ENCODE assay signal across 11 cellular contexts in the genomic region with DNA sequence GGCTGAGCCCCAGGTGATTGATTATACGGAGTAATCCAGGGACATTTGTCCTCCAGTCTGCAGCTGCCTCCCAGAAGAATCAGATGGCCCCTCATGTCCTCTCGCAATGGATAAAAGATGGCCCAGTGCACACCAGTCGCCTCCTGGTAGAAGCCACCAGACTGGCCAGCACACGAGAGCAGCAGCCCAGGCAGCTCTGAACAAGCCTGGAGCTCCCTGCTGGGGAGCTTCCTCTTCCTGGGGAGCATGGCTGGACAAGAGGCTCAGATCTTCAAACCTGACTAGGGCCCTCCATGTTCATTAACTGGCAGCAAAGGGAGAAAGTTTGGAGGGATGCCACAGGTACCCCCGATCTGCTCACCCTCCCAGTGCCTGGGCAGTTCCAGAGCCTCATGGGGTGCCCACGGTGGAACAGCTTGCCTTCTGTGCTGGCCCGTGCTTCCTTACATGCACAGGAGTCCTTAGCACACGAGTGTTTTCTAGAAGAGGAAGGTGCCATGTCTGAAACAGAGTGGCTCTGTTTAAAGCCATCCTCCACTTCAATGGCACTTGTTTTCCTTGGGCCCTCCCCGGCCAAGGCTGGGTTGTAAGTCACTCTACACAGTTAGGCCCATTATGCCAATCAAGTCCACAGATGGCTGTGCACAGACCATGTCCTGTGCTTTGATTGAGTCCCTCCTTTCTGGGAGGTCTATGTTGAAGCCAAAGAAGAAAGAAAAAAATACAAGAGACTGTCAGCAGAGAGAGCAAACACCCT.
DNase-seq lines count a peak whose midpoint lies in the region; ATAC-seq, FAIRE-seq and TF ChIP-seq lines count a peak whose summit lies in the region.
"Had no signal": no experiment of that assay in that cellular context is flagged by ENCODE, and none has a peak within 500 bp of the region (broad histone marks: within the 10 kb centered on the region; RNA-seq: fewer than 3 reads in every experiment).

No MANE protein-coding gene starts in this region.

- intact Hi-C loops in Right ventricle myocardium superior (cut with DNase I) (no loop called here), heart right ventricle (cut with DNase I) (loop anchor here in 1 of 10 donors (10.0 kb wide), 1 partner anchor 426 kb away; no protein-coding TSS in a partner anchor), kidney (cut with DNase I) (no loop called here), upper lobe of right lung (cut with DNase I) (no loop called here)

- 91 to 95% methylated on average over 9 of the region's 9 CpGs for WGBS in heart right ventricle, 2 donors
- 57% methylated on average over 2 of the region's 9 CpGs; no CpG with 5 or more reads in 1 of the 2 donors for WGBS in gastroesophageal sphincter (ENCODE audit: low coverage in 1 of 2), 2 donors

- no peak for ATAC-seq in Right ventricle myocardium superior (ENCODE audit: poor library complexity)
- ATAC-seq in heart right ventricle: no peak
- no peak for ATAC-seq in upper lobe of right lung
- ATAC-seq in HG02973 (IDR thresholded peaks at IDR 0.05; ENCODE audit: unreplicated experiment): no peak
- ATAC-seq in naive thymus-derived CD8-positive, alpha-beta T cell: no peak
- ATAC-seq in gastroesophageal sphincter: no peak

- H3K27me3 Mint-ChIP-seq in naive thymus-derived CD8-positive, alpha-beta T cell: no peaks in the 10 kb centered on the region

- peak overlapping the region in 3 of 10 donors; percentile 10 to 74 (median 31) for H3K27ac ChIP-seq in heart right ventricle
- peak overlapping the region; percentile 56 for H3K27ac ChIP-seq in RWPE1
- no peak overlapping the region for H3K27ac ChIP-seq in kidney (ENCODE audit: low read depth in 2 of 2, low read length in 2 of 2)
- peak overlapping the region; percentile 42 for H3K27ac ChIP-seq in upper lobe of right lung
- no peak overlapping the region for H3K27ac ChIP-seq in gastroesophageal sphincter

- no peak overlapping the region for H3K9ac ChIP-seq in kidney (ENCODE audit: low read length in 2 of 2)

- H3K4me1 ChIP-seq in heart right ventricle (peaks cover 22 to 71% (median 37%) of the 10 kb centered on the region in 9 donors), kidney (ENCODE audit: control insufficient read depth in 1 of 2, insufficient read depth in 1 of 2, low read depth in 1 of 2, low read length in 2 of 2) (peaks cover 0 to 5% of the 10 kb centered on the region in 2 donors), upper lobe of right lung (peaks cover 14% of the 10 kb centered on the region), gastroesophageal sphincter (peaks cover 0 to 29% (median 6%) of the 10 kb centered on the region in 3 donors)

- TF ChIP-seq POLR2A in gastroesophageal sphincter (IDR thresholded peaks at IDR 0.05): no peak

- H3K9me3 Mint-ChIP-seq in naive thymus-derived CD8-positive, alpha-beta T cell: no peaks in the 10 kb centered on the region
- H3K9me3 Mint-ChIP-seq: nephron had no signal

- H3K9me3 ChIP-seq in heart right ventricle (peaks cover 0 to 8% (median 0%) of the 10 kb centered on the region in 11 donors), kidney (ENCODE audit: control insufficient read depth in 1 of 2, low read length in 2 of 2) (no peaks in the 10 kb centered on the region), upper lobe of right lung (no peaks in the 10 kb centered on the region), gastroesophageal sphincter (no peaks in the 10 kb centered on the region)
- H3K9me3 ChIP-seq: adrenal gland had no signal

- TF ChIP-seq EP300 in gastroesophageal sphincter (IDR thresholded peaks at IDR 0.05): no peak

- CTCF ChIA-PET in RWPE1 (lab: Yijun Ruan, JAX): interaction anchor here (0.6 to 1.2 kb wide), 2 partner anchors 70 to 134 kb away, joined by 3 to 4 read pairs; no protein-coding TSS in a partner anchor

- peak overlapping the region in 1 of 10 donors; percentile 24 for H3K4me3 Mint-ChIP-seq in naive thymus-derived CD8-positive, alpha-beta T cell
- H3K4me3 Mint-ChIP-seq: nephron had no signal

- H3K36me3 Mint-ChIP-seq in naive thymus-derived CD8-positive, alpha-beta T cell: peaks cover 0 to 82% (median 17%) of the 10 kb centered on the region in 3 donors

- H3K27me3 ChIP-seq in heart right ventricle (no peaks in the 10 kb centered on the region), upper lobe of right lung (no peaks in the 10 kb centered on the region), gastroesophageal sphincter (no peaks in the 10 kb centered on the region)
- H3K27me3 ChIP-seq: adrenal gland had no signal

- DNase-seq in Right ventricle myocardium superior (peak; percentile 21), heart right ventricle (no peak), RWPE1 (ENCODE audit: low spot score) (no peak), kidney (peak; percentile 26), upper lobe of right lung (no peak)
- no peak for DNase-seq in naive thymus-derived CD8-positive, alpha-beta T cell
- DNase-seq: adrenal gland, dermis blood vessel endothelial cell had no signal

- FAIRE-seq in kidney (lab: Jason Lieb, UNC): no peak

- H3K36me3 ChIP-seq in heart right ventricle (peaks cover 0 to 100% (median 44%) of the 10 kb centered on the region in 9 donors), kidney (ENCODE audit: control insufficient read depth in 1 of 2, insufficient read depth in 2 of 2, low read length in 2 of 2) (peaks cover 27 to 39% of the 10 kb centered on the region in 2 donors), upper lobe of right lung (peaks cover 96% of the 10 kb centered on the region), gastroesophageal sphincter (peaks cover 0 to 96% of the 10 kb centered on the region in 2 donors)

- no peak for TF ChIP-seq CTCF in heart right ventricle (IDR thresholded peaks at IDR 0.05)
- no peak for TF ChIP-seq CTCF in RWPE1 (conservative IDR thresholded peaks at IDR 0.05; ENCODE audit: low read depth)
- no peak for TF ChIP-seq CTCF in kidney (IDR thresholded peaks at IDR 0.05; ENCODE audit: borderline replicate concordance, extremely low read depth, insufficient read depth)
- no peak for TF ChIP-seq CTCF in upper lobe of right lung (IDR thresholded peaks at IDR 0.05)
- no peak for TF ChIP-seq CTCF in gastroesophageal sphincter (IDR thresholded peaks at IDR 0.05)

- H3K4me3 ChIP-seq in heart right ventricle (no peak overlapping the region), kidney (ENCODE audit: low read length in 2 of 2) (no peak overlapping the region), upper lobe of right lung (no peak overlapping the region), gastroesophageal sphincter (no peak overlapping the region)
- H3K4me3 ChIP-seq: adrenal gland had no signal

- POLR2A ChIA-PET in RWPE1 (lab: Yijun Ruan, JAX; ENCODE audit: low non-redundant PET): no interaction called here
- POLR2A ChIA-PET in naive thymus-derived CD8-positive, alpha-beta T cell (lab: Charles Lee): no interaction called here

- H3K27ac Mint-ChIP-seq in naive thymus-derived CD8-positive, alpha-beta T cell: peak overlapping the region in 5 of 10 donors; percentile 11 to 83 (median 75)

- peaks cover 0 to 44% (median 4%) of the 10 kb centered on the region in 4 donors for H3K4me1 Mint-ChIP-seq in naive thymus-derived CD8-positive, alpha-beta T cell

Comparison
In these comparisons a context has a peak if more than half of its experiments do, and no peak if none do; other contexts are left out.
1. DNase-seq: peak in Right ventricle myocardium superior (single experiment) and kidney (single experiment); none in heart right ventricle (0 of 2), RWPE1 (single experiment), upper lobe of right lung (single experiment) and naive thymus-derived CD8-positive, alpha-beta T cell (0 of 10).
2. H3K27ac ChIP-seq: peak in RWPE1 (single experiment) and upper lobe of right lung (single experiment); none in kidney (0 of 2) and gastroesophageal sphincter (0 of 4).